3 cellular contexts compared by ENCODE assay signal in genomic region chr22:29219409-29219782, GRCh38. TPM values are rescaled to one million over a fixed set of nuclear protein-coding genes. Genes with fewer than 3 reads are reported as not detected.
"Had no signal": no experiment of that assay in that cellular context is flagged by ENCODE, and none has a peak within 500 bp of the region (broad histone marks: within the 10 kb centered on the region; RNA-seq: fewer than 3 reads in every experiment).

No MANE protein-coding gene starts in this region.

RNA-seq across cellular contexts. Expression of gene EMID1, which starts 13.7 kb away (rescaled TPM):
- total RNA-seq: MCF 10A, OCI-LY7, RPMI7951 had no signal
